Comparison of ENCODE assay signal across 20 cellular contexts in genomic region chr11:17653606-17654005, GRCh38.
DNase-seq lines count a peak whose midpoint lies in the region; ATAC-seq, FAIRE-seq and TF ChIP-seq lines count a peak whose summit lies in the region.
"Had no signal": no experiment of that assay in that cellular context is flagged by ENCODE, and none has a peak within 500 bp of the region (broad histone marks: within the 10 kb centered on the region; RNA-seq: fewer than 3 reads in every experiment).

No MANE protein-coding gene starts in this region.

- no peak overlapping the region for H2AFZ ChIP-seq in H1 (ENCODE audit: low read length)
- H2AFZ ChIP-seq: PC-9 had no signal

- no peak for TF ChIP-seq EP300 in H1 (IDR thresholded peaks at IDR 0.05; ENCODE audit: borderline replicate concordance in 1 of 2, low read depth in 2 of 2, low read length in 2 of 2)

- WGBS in H1 (ENCODE audit: extremely low coverage in 1 of 2, insufficient coverage in 1 of 2, insufficient read length in 1 of 2, insufficient replicate concordance in 2 of 2, low coverage in 1 of 2, low lambda C conversion rate in 2 of 2, missing lambda C conversion rate in 1 of 2), 2 experiments, result 86% methylated on average over 10 of the region's 10 CpGs; no CpG with 5 or more reads in 1 of the 2 experiments

- no peak for FAIRE-seq in H1 (lab: Jason Lieb, UNC)
- FAIRE-seq: A549, GM12878 had no signal

- H4K5ac ChIP-seq in H1 (ENCODE audit: insufficient read length, low read depth, low read length), result no peak overlapping the region

- no peaks in the 10 kb centered on the region for H3K79me1 ChIP-seq in H1 (ENCODE audit: low read depth, low read length)

- no peak overlapping the region for H2BK5ac ChIP-seq in H1 (ENCODE audit: low read depth, low read length)

- no peak for TF ChIP-seq CTCF in H1 (IDR thresholded peaks at IDR 0.05; ENCODE audit: control extremely low read depth in 1 of 3, insufficient read depth in 1 of 3, low read depth in 1 of 3, low read length in 3 of 3)

- no peak for TF ChIP-seq RAD21 in H1 (IDR thresholded peaks at IDR 0.05 in 1 of 2, conservative IDR thresholded peaks at IDR 0.05 in 1 of 2; ENCODE audit: low read depth in 2 of 2, low read length in 2 of 2)

- peaks cover 0 to 9% (median 2%) of the 10 kb centered on the region in 4 experiments; a peak in 3 of 7 replicates for H3K27me3 ChIP-seq in H1 (replicated peaks in 1 of 4; ENCODE audit: control insufficient read depth in 3 of 4, extremely low read depth in 1 of 4, insufficient read depth in 3 of 4, low read length in 3 of 4)

- POLR2A ChIA-PET in H1 (lab: Charles Lee; ENCODE audit: partially characterized antibody), result no interaction called here

- H3K23me2 ChIP-seq in H1 (ENCODE audit: low read depth, low read length), result no peaks in the 10 kb centered on the region

- H2BK120ac ChIP-seq in H1 (replicated peaks; ENCODE audit: low read depth, low read length), result no peak overlapping the region

- no peak overlapping the region for H2BK20ac ChIP-seq in H1 (ENCODE audit: low read length)

- H3K27ac ChIP-seq in H1 (ENCODE audit: low read depth, low read length), result no peak overlapping the region
- H3K27ac ChIP-seq: A549, PC-9, SK-N-MC had no signal

- no peak overlapping the region for H2BK12ac ChIP-seq in H1 (ENCODE audit: low read depth, low read length)

- no peak overlapping the region for H3K4ac ChIP-seq in H1 (replicated peaks; ENCODE audit: insufficient read length, low read depth, low read length)

- no peak overlapping the region for H4K91ac ChIP-seq in H1 (replicated peaks; ENCODE audit: insufficient read length, low read length)

- no peaks in the 10 kb centered on the region for H3K79me2 ChIP-seq in H1 (ENCODE audit: control insufficient read depth in 1 of 2, insufficient read depth in 2 of 2, low read length in 2 of 2)

- no peak for TF ChIP-seq POLR2A in H1 (IDR thresholded peaks at IDR 0.05; ENCODE audit: control extremely low read depth in 1 of 2, low read depth in 2 of 2, low read length in 2 of 2)

- no peak overlapping the region for H2BK15ac ChIP-seq in H1 (ENCODE audit: low read length)

- H4K8ac ChIP-seq in H1 (ENCODE audit: extremely low read depth, insufficient read depth, low read length), result no peak overlapping the region

- CTCF ChIA-PET in H1 (lab: Charles Lee; ENCODE audit: partially characterized antibody), result interaction anchor here (0.6 to 1.5 kb wide), 4 partner anchors 22 to 80 kb away, joined by 3 to 4 read pairs (median 3); partner anchors contain the start of gene KCNC1

- H3K36me3 ChIP-seq in H1 (ENCODE audit: control insufficient read depth in 2 of 4, insufficient read depth in 4 of 4, low read length in 3 of 4), result no peaks in the 10 kb centered on the region
- H3K36me3 ChIP-seq: HAP-1 had no signal

- no peak overlapping the region for H3K4me3 ChIP-seq in H1 (ENCODE audit: extremely low read depth in 1 of 4, insufficient read depth in 2 of 4, low read depth in 3 of 4, low read length in 4 of 4)
- no peak overlapping the region for H3K4me3 ChIP-seq in skeletal muscle cell (ENCODE audit: low read depth, low read length)
- H3K4me3 ChIP-seq: A549, GM12878, HAP-1, PC-9, SK-N-MC had no signal

- DNase-seq in DMS 273 treated with DMSO at 0.1 percent for 48 hours (lab: John Stamatoyannopoulos, UW), result peak; percentile 10
- DNase-seq in LHCN-M2 (ENCODE audit: low read depth), result peak; percentile 99
- DNase-seq in H1 (ENCODE audit: low read depth in 1 of 2, low spot score in 2 of 2), result no peak
- peak; percentile 60 for DNase-seq in skeletal muscle cell (ENCODE audit: low read depth)
- no peak for DNase-seq in activated CD8-positive, alpha-beta memory T cell treated with anti-CD3 and anti-CD28 coated beads, Interleukin-2, amount 50 U/mL, for 48 hours
- no peak for DNase-seq in NCI-H1417 (lab: John Stamatoyannopoulos, UW)
- DNase-seq: DMS79 treated with DMSO at 0.1 percent for 48 hours, KBM-7, NCI-H1092 treated with DMSO at 0.1 percent for 48 hours, NCI-H146, NCI-H2029, NCI-H526 treated with DMSO at 0.1 percent for 48 hours, PC-9, RPMI8226, SHP77 had no signal

- H3K4me1 ChIP-seq in H1 (replicated peaks in 1 of 4; ENCODE audit: control insufficient read depth in 3 of 4, insufficient read depth in 4 of 4, low read length in 3 of 4), result peaks cover 3 to 7% (median 5%) of the 10 kb centered on the region in 4 experiments; a peak in 6 of 7 replicates
- H3K4me1 ChIP-seq: A549, HAP-1 had no signal

- ATAC-seq in HG02798 (IDR thresholded peaks at IDR 0.05; ENCODE audit: poor library complexity, unreplicated experiment), result no peak
- ATAC-seq: A549, GM12878 had no signal

- no peak overlapping the region for H3K9ac ChIP-seq in H1 (replicated peaks in 1 of 4; ENCODE audit: extremely low read depth in 1 of 4, low read depth in 3 of 4, low read length in 3 of 4)

- H3K4me2 ChIP-seq in H1 (ENCODE audit: insufficient read depth in 1 of 2, low read depth in 2 of 2, low read length in 2 of 2), result no peak overlapping the region
- H3K4me2 ChIP-seq: A549, PC-9 had no signal

- H2AK5ac ChIP-seq in H1 (ENCODE audit: low read depth, low read length), result no peak overlapping the region

- no peak overlapping the region for H3K56ac ChIP-seq in H1 (replicated peaks; ENCODE audit: insufficient read length, low read depth, low read length)

- no peak overlapping the region for H3K23ac ChIP-seq in H1 (ENCODE audit: insufficient read length)

- peaks cover 4 to 9% of the 10 kb centered on the region in 2 experiments; a peak in 2 of 4 replicates for H3K9me3 ChIP-seq in H1 (ENCODE audit: insufficient read depth in 2 of 2, low read depth in 1 of 2, low read length in 1 of 2)

- H3K14ac ChIP-seq in H1 (ENCODE audit: insufficient read length), result no peak overlapping the region

- H3K18ac ChIP-seq in H1 (ENCODE audit: extremely low read depth, low read length), result no peak overlapping the region

- H4K20me1 ChIP-seq in H1 (replicated peaks in 1 of 2; ENCODE audit: control insufficient read depth in 1 of 2, insufficient read depth in 2 of 2, low read length in 2 of 2), result no peaks in the 10 kb centered on the region

TF ChIP-seq in H1, 55 proteins besides CTCF, POLR2A, EP300 and RAD21:
- TF ChIP-seq E2F6 (IDR thresholded peaks at IDR 0.05), result peak; percentile 86
- no peak for TF ChIP-seq CHD2 (IDR thresholded peaks at IDR 0.05; ENCODE audit: low read length)
- TF ChIP-seq SAP30 (IDR thresholded peaks at IDR 0.05; ENCODE audit: insufficient read depth, insufficient replicate concordance, low read length), result no peak
- TF ChIP-seq YY1 (IDR thresholded peaks at IDR 0.05; ENCODE audit: low read depth, low read length), result no peak
- TF ChIP-seq MAX (IDR thresholded peaks at IDR 0.05), result peak; percentile 64
- no peak for TF ChIP-seq TAF7 (optimal IDR thresholded peaks at IDR 0.05; ENCODE audit: borderline replicate concordance, low read depth, low read length)
- no peak for TF ChIP-seq RBBP5 (IDR thresholded peaks at IDR 0.05; ENCODE audit: borderline replicate concordance, low read depth, low read length)
- no peak for TF ChIP-seq CHD1 (IDR thresholded peaks at IDR 0.05; ENCODE audit: low read depth, low read length)

Comparison
In these comparisons a context has a peak if more than half of its experiments do, and no peak if none do; other contexts are left out.
1. DNase-seq: peak in DMS 273 treated with DMSO at 0.1 percent for 48 hours (single experiment), LHCN-M2 (single experiment) and skeletal muscle cell (single experiment); none in H1 (0 of 2), activated CD8-positive, alpha-beta memory T cell treated with anti-CD3 and anti-CD28 coated beads, Interleukin-2, amount 50 U/mL, for 48 hours (single experiment) and NCI-H1417 (0 of 3).